In genomic region chr2:67797801-67798535, GRCh38 we compare ENCODE assay signal across 12 cellular contexts.
A peak's percentile ranks its signal among the peaks of the same experiment; 100 is the strongest.
DNase-seq lines count a peak whose midpoint lies in the region; ATAC-seq, FAIRE-seq and TF ChIP-seq lines count a peak whose summit lies in the region.
"Had no signal": no experiment of that assay in that cellular context is flagged by ENCODE, and none has a peak within 500 bp of the region (broad histone marks: within the 10 kb centered on the region; RNA-seq: fewer than 3 reads in every experiment).

No MANE protein-coding gene starts in this region.

- no peaks in the 10 kb centered on the region for H3K79me2 ChIP-seq in astrocyte (ENCODE audit: insufficient read depth, low read length)

- H2AFZ ChIP-seq in astrocyte (ENCODE audit: low read depth, low read length) = no peak overlapping the region

- DNase-seq in AG10803 (ENCODE audit: low read depth) (peak; percentile 49), NCI-H1048 (lab: John Stamatoyannopoulos, UW) (peak; percentile 3), astrocyte (ENCODE audit: low read depth) (peak; percentile 65), left kidney (ENCODE audit: low read depth, low spot score) (peak; percentile 13), spleen (no peak), HPDE6-E6E7 (ENCODE audit: extremely low spot score) (no peak), HuH-7 (ENCODE audit: low spot score) (no peak)
- DNase-seq: activated CD4-positive, alpha-beta T cell treated with anti-CD3 and anti-CD28 coated beads for 4 hours; activated naive CD8-positive, alpha-beta T cell treated with anti-CD3 and anti-CD28 coated beads for 36 hours; foreskin melanocyte; NCI-H1694 treated with DMSO at 0.1 percent for 48 hours had no signal

- H3K4me2 ChIP-seq in astrocyte (ENCODE audit: low read length) = peak overlapping the region; percentile 15

- H3K36me3 ChIP-seq in astrocyte (ENCODE audit: insufficient read depth, low read length) (no peaks in the 10 kb centered on the region), spleen (no peaks in the 10 kb centered on the region)

- intact Hi-C loops in spleen (cut with DNase I; ENCODE audit: low total_unique reads) = no loop called here

- peaks cover 12% of the 10 kb centered on the region for H3K4me1 Mint-ChIP-seq in astrocyte (ENCODE audit: low read depth, unreplicated experiment)
- H3K4me1 Mint-ChIP-seq in activated T-helper 17 cell treated with anti-CD3 and anti-CD28 coated beads, Interleukin-2, amount 50 U/mL, for 72 hours = no peaks in the 10 kb centered on the region
- H3K4me1 Mint-ChIP-seq: activated naive CD8-positive, alpha-beta T cell treated with anti-CD3 and anti-CD28 coated beads for 36 hours had no signal

- peak overlapping the region; percentile 29 for H3K27ac Mint-ChIP-seq in astrocyte (ENCODE audit: unreplicated experiment)
- H3K27ac Mint-ChIP-seq in activated T-helper 17 cell treated with anti-CD3 and anti-CD28 coated beads, Interleukin-2, amount 50 U/mL, for 72 hours = no peak overlapping the region
- H3K27ac Mint-ChIP-seq: activated naive CD8-positive, alpha-beta T cell treated with anti-CD3 and anti-CD28 coated beads for 36 hours had no signal

- H3K9ac ChIP-seq in astrocyte (ENCODE audit: low read length) = no peak overlapping the region

- ATAC-seq in activated T-helper 17 cell treated with anti-CD3 and anti-CD28 coated beads, Interleukin-2, amount 50 U/mL, for 72 hours (replicated peaks) = no peak

- no peaks in the 10 kb centered on the region for H3K27me3 Mint-ChIP-seq in astrocyte (ENCODE audit: low read depth, unreplicated experiment)
- peaks cover 18% of the 10 kb centered on the region for H3K27me3 Mint-ChIP-seq in activated T-helper 17 cell treated with anti-CD3 and anti-CD28 coated beads, Interleukin-2, amount 50 U/mL, for 72 hours
- H3K27me3 Mint-ChIP-seq: activated naive CD8-positive, alpha-beta T cell treated with anti-CD3 and anti-CD28 coated beads for 36 hours had no signal

- H3K9me3 Mint-ChIP-seq in astrocyte (ENCODE audit: unreplicated experiment) = no peaks in the 10 kb centered on the region
- no peaks in the 10 kb centered on the region for H3K9me3 Mint-ChIP-seq in activated T-helper 17 cell treated with anti-CD3 and anti-CD28 coated beads, Interleukin-2, amount 50 U/mL, for 72 hours
- H3K9me3 Mint-ChIP-seq: activated naive CD8-positive, alpha-beta T cell treated with anti-CD3 and anti-CD28 coated beads for 36 hours had no signal

- no peak for TF ChIP-seq POLR2A in spleen (IDR thresholded peaks at IDR 0.05)

- H3K27me3 ChIP-seq in astrocyte (ENCODE audit: insufficient read depth, low read length) (no peaks in the 10 kb centered on the region), spleen (replicated peaks in 1 of 7) (peaks cover 0 to 10% (median 0%) of the 10 kb centered on the region in 7 donors)

- peaks cover 10% of the 10 kb centered on the region for H3K4me1 ChIP-seq in astrocyte (ENCODE audit: insufficient read depth, low read length)
- no peaks in the 10 kb centered on the region for H3K4me1 ChIP-seq in spleen

- peak; percentile 32 for FAIRE-seq in astrocyte (lab: Jason Lieb, UNC)

- no peaks in the 10 kb centered on the region for H4K20me1 ChIP-seq in astrocyte (ENCODE audit: insufficient read depth, low read length)

- H3K9me3 ChIP-seq in astrocyte (ENCODE audit: insufficient read depth, low read depth, low read length) (no peaks in the 10 kb centered on the region), spleen (no peaks in the 10 kb centered on the region)

- TF ChIP-seq CTCF in AG10803 (conservative IDR thresholded peaks at IDR 0.05; ENCODE audit: low read length) (no peak), astrocyte (IDR thresholded peaks at IDR 0.05; ENCODE audit: insufficient read depth, low read depth, low read length) (no peak), spleen (IDR thresholded peaks at IDR 0.05 in 8 of 11, conservative IDR thresholded peaks at IDR 0.05 in 3 of 11) (no peak)

- no peak overlapping the region for H3K4me3 Mint-ChIP-seq in astrocyte (ENCODE audit: unreplicated experiment)
- H3K4me3 Mint-ChIP-seq in activated T-helper 17 cell treated with anti-CD3 and anti-CD28 coated beads, Interleukin-2, amount 50 U/mL, for 72 hours = no peak overlapping the region
- H3K4me3 Mint-ChIP-seq: activated naive CD8-positive, alpha-beta T cell treated with anti-CD3 and anti-CD28 coated beads for 36 hours had no signal

- H3K27ac ChIP-seq in astrocyte (ENCODE audit: low read depth, low read length) (no peak overlapping the region), spleen (no peak overlapping the region)

- H3K4me3 ChIP-seq in AG10803 (ENCODE audit: low read length) = no peak overlapping the region
- H3K4me3 ChIP-seq in astrocyte (ENCODE audit: insufficient read depth, low read depth, low read length) = no peak overlapping the region
- H3K4me3 ChIP-seq in spleen = no peak overlapping the region

- WGBS in spleen, 5 donors = 58 to 75% (median 65%) methylated on average over 7 of the region's 7 CpGs

- H3K36me3 Mint-ChIP-seq in astrocyte (ENCODE audit: low read depth, unreplicated experiment) = no peaks in the 10 kb centered on the region
- no peaks in the 10 kb centered on the region for H3K36me3 Mint-ChIP-seq in activated T-helper 17 cell treated with anti-CD3 and anti-CD28 coated beads, Interleukin-2, amount 50 U/mL, for 72 hours (ENCODE audit: low read depth)
- H3K36me3 Mint-ChIP-seq: activated naive CD8-positive, alpha-beta T cell treated with anti-CD3 and anti-CD28 coated beads for 36 hours had no signal

Comparison
In these comparisons a context has a peak if more than half of its experiments do, and no peak if none do; other contexts are left out.
1. DNase-seq: peak in AG10803 (single experiment), NCI-H1048 (single experiment), astrocyte (single experiment) and left kidney (single experiment); none in spleen (single experiment), HPDE6-E6E7 (single experiment) and HuH-7 (single experiment).